In genomic region chr1:100799954-100800612, GRCh38 we compare ENCODE assay signal across 19 cellular contexts.
DNase-seq lines count a peak whose midpoint lies in the region; ATAC-seq and TF ChIP-seq lines count a peak whose summit lies in the region.
"Had no signal": no experiment of that assay in that cellular context is flagged by ENCODE, and none has a peak within 500 bp of the region (broad histone marks: within the 10 kb centered on the region; RNA-seq: fewer than 3 reads in every experiment).

No MANE protein-coding gene starts in this region.

- H3K9me3 Mint-ChIP-seq in glutamatergic neuron (ENCODE audit: unreplicated experiment) (peaks cover 2% of the 10 kb centered on the region), chondrocyte (ENCODE audit: low read depth) (peaks cover 2% of the 10 kb centered on the region)
- H3K9me3 Mint-ChIP-seq: natural killer cell had no signal

- ATAC-seq in left lung (peak; percentile 19), GM18502 (IDR thresholded peaks at IDR 0.05; ENCODE audit: poor library complexity, unreplicated experiment) (no peak)
- ATAC-seq: heart right ventricle, natural killer cell had no signal

- H3K9me3 ChIP-seq in SJSA1 (replicated peaks) (no peaks in the 10 kb centered on the region; the same call in 1 of the 2 replicates), left lung (peaks cover 0 to 11% of the 10 kb centered on the region in 2 donors), SJCRH30 (replicated peaks) (peaks cover 12% of the 10 kb centered on the region)
- H3K9me3 ChIP-seq: adrenal gland, BE2C, prostate gland, thyroid gland had no signal

- TF ChIP-seq CTCF in left lung (IDR thresholded peaks at IDR 0.05) (no peak), glutamatergic neuron (IDR thresholded peaks at IDR 0.05; ENCODE audit: partially characterized antibody, unreplicated experiment) (no peak), chondrocyte (IDR thresholded peaks at IDR 0.05) (no peak)

- no peak overlapping the region for H3K4me3 ChIP-seq in SJSA1
- no peak overlapping the region for H3K4me3 ChIP-seq in left lung
- no peak overlapping the region for H3K4me3 ChIP-seq in SJCRH30
- H3K4me3 ChIP-seq: adrenal gland, heart right ventricle, prostate gland, thyroid gland had no signal

- H3K4me1 Mint-ChIP-seq in glutamatergic neuron (ENCODE audit: low read depth, unreplicated experiment) (no peaks in the 10 kb centered on the region), chondrocyte (ENCODE audit: low read depth) (peaks cover 4% of the 10 kb centered on the region)
- H3K4me1 Mint-ChIP-seq: natural killer cell had no signal

- H3K27ac Mint-ChIP-seq in glutamatergic neuron (ENCODE audit: unreplicated experiment) (no peak overlapping the region), chondrocyte (ENCODE audit: unreplicated experiment) (no peak overlapping the region)
- H3K27ac Mint-ChIP-seq: natural killer cell had no signal

- H3K4me1 ChIP-seq in SJSA1 (replicated peaks) (peaks cover 16% of the 10 kb centered on the region), left lung (peaks cover 0 to 3% of the 10 kb centered on the region in 2 donors), SJCRH30 (0 out of 2 replicates have a peak, but pooled peaks cover 11% of the 10 kb centered on the region)
- H3K4me1 ChIP-seq: adrenal gland, BE2C, prostate gland, thyroid gland had no signal

- H3K27ac ChIP-seq in SJSA1 (peak overlapping the region; percentile 38; the same call in 1 of the 2 replicates), left lung (peak overlapping the region in 1 of 2 donors; percentile 14), SJCRH30 (no peak overlapping the region)
- H3K27ac ChIP-seq: adrenal gland, heart right ventricle, prostate gland, thyroid gland had no signal

- H3K36me3 Mint-ChIP-seq in glutamatergic neuron (ENCODE audit: unreplicated experiment) (peaks cover 6% of the 10 kb centered on the region), chondrocyte (ENCODE audit: low read depth) (no peaks in the 10 kb centered on the region)
- H3K36me3 Mint-ChIP-seq: natural killer cell had no signal

- H3K4me3 Mint-ChIP-seq in glutamatergic neuron (ENCODE audit: unreplicated experiment) (no peak overlapping the region), chondrocyte (ENCODE audit: unreplicated experiment) (no peak overlapping the region)
- H3K4me3 Mint-ChIP-seq: natural killer cell had no signal

- DNase-seq in SJSA1 (ENCODE audit: low read depth in 1 of 2, low spot score in 2 of 2) (peak in 1 of 2 experiments; percentile 42), dermis blood vessel endothelial cell (peak; percentile 43), left lung (no peak), superior temporal gyrus (ENCODE audit: extremely low spot score) (peak; percentile 26), glutamatergic neuron (no peak), SJCRH30 (no peak), chondrocyte (ENCODE audit: low spot score) (no peak)
- DNase-seq: adrenal gland, BE2C, cortex of kidney, erythroblast, heart right ventricle, mesendoderm, natural killer cell, NCI-H1105, NCI-H748 treated with DMSO at 0.1 percent for 48 hours, thyroid gland had no signal

- no peaks in the 10 kb centered on the region for H3K36me3 ChIP-seq in SJSA1
- H3K36me3 ChIP-seq in left lung: no peaks in the 10 kb centered on the region
- no peaks in the 10 kb centered on the region for H3K36me3 ChIP-seq in SJCRH30
- H3K36me3 ChIP-seq: adrenal gland, BE2C, heart right ventricle, prostate gland, thyroid gland had no signal

- no peaks in the 10 kb centered on the region for H3K27me3 Mint-ChIP-seq in glutamatergic neuron (ENCODE audit: unreplicated experiment)
- H3K27me3 Mint-ChIP-seq in chondrocyte (ENCODE audit: low read depth): peaks cover 6% of the 10 kb centered on the region

- intact Hi-C loops in left lung (cut with DNase I): no loop called here

- H3K27me3 ChIP-seq in SJSA1 (replicated peaks): no peaks in the 10 kb centered on the region
- H3K27me3 ChIP-seq in left lung: no peaks in the 10 kb centered on the region
- no peaks in the 10 kb centered on the region for H3K27me3 ChIP-seq in SJCRH30
- H3K27me3 ChIP-seq: adrenal gland, heart right ventricle, thyroid gland had no signal

Comparison
In these comparisons a context has a peak if more than half of its experiments do, and no peak if none do; other contexts are left out.
1. DNase-seq: peak in dermis blood vessel endothelial cell (single experiment) and superior temporal gyrus (single experiment); none in left lung (0 of 2), glutamatergic neuron (single experiment), SJCRH30 (0 of 2) and chondrocyte (single experiment).